Comparison of ENCODE assay signal across 1 cellular context in genomic region chr9:136596630-136597031, GRCh38.
TF ChIP-seq lines count a peak whose summit lies in the region.

No MANE protein-coding gene starts in this region.

TF ChIP-seq in neural cell, 6 proteins besides CTCF, POLR2A, EP300 and RAD21:
- TF ChIP-seq REST (IDR thresholded peaks at IDR 0.05; ENCODE audit: borderline replicate concordance) (no peak), EZH2 (IDR thresholded peaks at IDR 0.05; ENCODE audit: borderline replicate concordance, insufficient read depth, low read length, poor library complexity, severe bottlenecking) (no peak), POLR2AphosphoS5 (IDR thresholded peaks at IDR 0.05) (no peak), SMC3 (conservative IDR thresholded peaks at IDR 0.05; ENCODE audit: poor library complexity) (no peak), TAF1 (IDR thresholded peaks at IDR 0.05; ENCODE audit: low read depth) (no peak), MXI1 (conservative IDR thresholded peaks at IDR 0.05; ENCODE audit: poor library complexity, severe bottlenecking) (no peak)
